In genomic region chr16:46908540-46909372, GRCh38 we compare ENCODE assay signal across 8 cellular contexts. TPM values are rescaled to one million over a fixed set of nuclear protein-coding genes. Genes with fewer than 3 reads are reported as not detected.
A peak's percentile ranks its signal among the peaks of the same experiment; 100 is the strongest.
DNase-seq lines count a peak whose midpoint lies in the region; ATAC-seq, FAIRE-seq and TF ChIP-seq lines count a peak whose summit lies in the region.

No MANE protein-coding gene starts in this region.

- peak; percentile 52 to 68 (median 59); a peak in 5 of 6 replicates for TF ChIP-seq CTCF in HCT116 (IDR thresholded peaks at IDR 0.05 in 2 of 3, conservative IDR thresholded peaks at IDR 0.05 in 1 of 3; ENCODE audit: borderline replicate concordance in 1 of 3, insufficient read depth in 1 of 3, low read depth in 2 of 3, low read length in 2 of 3)
- peak; percentile 68 for TF ChIP-seq CTCF in foreskin keratinocyte (conservative IDR thresholded peaks at IDR 0.05)
- peak; percentile 34 to 70 (median 64) for TF ChIP-seq CTCF in pancreas (IDR thresholded peaks at IDR 0.05)
- peak; percentile 76 for TF ChIP-seq CTCF in upper lobe of right lung (IDR thresholded peaks at IDR 0.05)

- H3K36me3 ChIP-seq in HCT116 (ENCODE audit: control insufficient read depth in 1 of 2, insufficient read depth in 2 of 2, low read length in 2 of 2) (peaks cover 0 to 15% of the 10 kb centered on the region in 2 experiments; a peak in 2 of 4 replicates), pancreas (peaks cover 0 to 61% (median 4%) of the 10 kb centered on the region in 3 donors), upper lobe of right lung (no peaks in the 10 kb centered on the region)

- no peak overlapping the region for H3K4me2 ChIP-seq in HCT116 (ENCODE audit: low read length)

- BruUV-seq in HCT116 (replicated peaks; lab: Mats Ljungman, UMichigan) = no TSS peak

- H3K27ac Mint-ChIP-seq in activated T-helper 2 cell treated with anti-CD3 and anti-CD28 coated beads, Interferon-gamma antibody, Interleukin-2, Interleukin-4, amounts not matched to agents 10 μg/mL and 5 μg/mL and 100 μg/mL, durations not matched to agents 14 hours and 24 hours and 36 hours = no peak overlapping the region

- H3K27ac ChIP-seq in HCT116 (ENCODE audit: low read depth, low read length) (no peak overlapping the region), foreskin keratinocyte (no peak overlapping the region), pancreas (peak overlapping the region in 1 of 4 donors; percentile 17), upper lobe of right lung (no peak overlapping the region)

- H3K27me3 ChIP-seq in HCT116 (ENCODE audit: insufficient read depth, low read length) (no peaks in the 10 kb centered on the region), foreskin keratinocyte (no peaks in the 10 kb centered on the region), pancreas (no peaks in the 10 kb centered on the region), upper lobe of right lung (no peaks in the 10 kb centered on the region)

- peaks cover 12% of the 10 kb centered on the region for H3K4me1 Mint-ChIP-seq in activated T-helper 2 cell treated with anti-CD3 and anti-CD28 coated beads, Interferon-gamma antibody, Interleukin-2, Interleukin-4, amounts not matched to agents 10 μg/mL and 5 μg/mL and 100 μg/mL, durations not matched to agents 14 hours and 24 hours and 36 hours (ENCODE audit: low read depth)

- no peaks in the 10 kb centered on the region for H3K9me3 ChIP-seq in HCT116 (ENCODE audit: control insufficient read depth in 1 of 2, insufficient read depth in 1 of 2, low read depth in 1 of 2, low read length in 2 of 2)
- no peaks in the 10 kb centered on the region for H3K9me3 ChIP-seq in pancreas
- no peaks in the 10 kb centered on the region for H3K9me3 ChIP-seq in upper lobe of right lung

- peak; percentile 69 for TF ChIP-seq RAD21 in HCT116 (IDR thresholded peaks at IDR 0.05; ENCODE audit: low read depth)

- H3K27me3 Mint-ChIP-seq in activated T-helper 2 cell treated with anti-CD3 and anti-CD28 coated beads, Interferon-gamma antibody, Interleukin-2, Interleukin-4, amounts not matched to agents 10 μg/mL and 5 μg/mL and 100 μg/mL, durations not matched to agents 14 hours and 24 hours and 36 hours (ENCODE audit: low read depth) = no peaks in the 10 kb centered on the region

- no peaks in the 10 kb centered on the region for H3K9me3 Mint-ChIP-seq in activated T-helper 2 cell treated with anti-CD3 and anti-CD28 coated beads, Interferon-gamma antibody, Interleukin-2, Interleukin-4, amounts not matched to agents 10 μg/mL and 5 μg/mL and 100 μg/mL, durations not matched to agents 14 hours and 24 hours and 36 hours

- no peak overlapping the region for H2AFZ ChIP-seq in HCT116 (ENCODE audit: low read depth, low read length, poor library complexity, severe bottlenecking)

- peaks cover 3% of the 10 kb centered on the region for H3K36me3 Mint-ChIP-seq in activated T-helper 2 cell treated with anti-CD3 and anti-CD28 coated beads, Interferon-gamma antibody, Interleukin-2, Interleukin-4, amounts not matched to agents 10 μg/mL and 5 μg/mL and 100 μg/mL, durations not matched to agents 14 hours and 24 hours and 36 hours (ENCODE audit: low read depth)

- intact Hi-C loops in HCT116 (cut with micrococcal nuclease) (loop anchor here (1.0 to 2.0 kb wide), 2 partner anchors 54 to 236 kb away; no protein-coding TSS in a partner anchor), pancreas (cut with DNase I) (loop anchor here in 1 of 3 donors (5.0 kb wide), 1 partner anchor 51 kb away; no protein-coding TSS in a partner anchor), upper lobe of right lung (cut with DNase I) (loop anchor here (10.0 kb wide), 1 partner anchor 54 kb away; no protein-coding TSS in a partner anchor)
- intact Hi-C loops in activated T-helper 2 cell treated with anti-CD3 and anti-CD28 coated beads, Interferon-gamma antibody, Interleukin-2, Interleukin-4, amounts not matched to agents 10 μg/mL and 5 μg/mL and 100 μg/mL, durations not matched to agents 14 hours and 24 hours and 36 hours (cut with micrococcal nuclease) = loop anchor here (1.0 to 2.0 kb wide), 2 partner anchors 54 to 236 kb away; no protein-coding TSS in a partner anchor

- H3K79me2 ChIP-seq in HCT116 (ENCODE audit: insufficient read depth, low read length) = no peaks in the 10 kb centered on the region

- no peaks in the 10 kb centered on the region for H3K4me1 ChIP-seq in HCT116 (ENCODE audit: control insufficient read depth in 1 of 2, insufficient read depth in 2 of 2, low read length in 2 of 2)
- no peaks in the 10 kb centered on the region for H3K4me1 ChIP-seq in foreskin keratinocyte
- H3K4me1 ChIP-seq in pancreas = no peaks in the 10 kb centered on the region
- no peaks in the 10 kb centered on the region for H3K4me1 ChIP-seq in upper lobe of right lung

- CTCF ChIA-PET in HCT116 (lab: Charles Lee) = interaction anchor here (0.6 to 4.3 kb wide), 14 partner anchors 8 to 235 kb away, joined by 3 to 62 read pairs (median 4); no protein-coding TSS in a partner anchor

- no peak overlapping the region for H3K9ac ChIP-seq in HCT116 (ENCODE audit: low read length)

- RAD21 ChIA-PET in HCT116 (lab: Charles Lee; ENCODE audit: low non-redundant PET in 1 of 2, low total read pairs in 2 of 2, uncharacterized antibody in 2 of 2, unreplicated experiment in 2 of 2) = interaction anchor here (0.6 to 1.3 kb wide), 6 partner anchors 23 to 232 kb away, joined by 3 to 11 read pairs (median 7); no protein-coding TSS in a partner anchor

- 41% methylated on average over 6 of the region's 6 CpGs for WGBS in pancreas, 2 donors

- POLR2A ChIA-PET in HCT116 (lab: Charles Lee) = interaction anchor here (0.6 kb wide), 1 partner anchor 49 kb away, joined by 3 read pairs; no protein-coding TSS in a partner anchor

- ATAC-seq in HCT116 (peak; percentile 81), foreskin keratinocyte (peak; percentile 59), pancreas (peak; percentile 19 to 76 (median 66)), upper lobe of right lung (peak; percentile 64), HG03175 (IDR thresholded peaks at IDR 0.05; ENCODE audit: unreplicated experiment) (no peak)

- H4K20me1 ChIP-seq in HCT116 (ENCODE audit: insufficient read depth) = no peaks in the 10 kb centered on the region

- DNase-seq in CD1c-positive myeloid dendritic cell (ENCODE audit: extremely low spot score) (peak; percentile 74), HCT116 (ENCODE audit: low read depth, low spot score) (peak; percentile 57), RPMI7951 (ENCODE audit: low read depth) (peak; percentile 57), foreskin keratinocyte (peak; percentile 6 to 30), pancreas (peak in 1 of 6 donors; percentile 57), upper lobe of right lung (no peak)
- DNase-seq in activated T-helper 2 cell treated with anti-CD3 and anti-CD28 coated beads, Interferon-gamma antibody, Interleukin-2, Interleukin-4, amounts not matched to agents 10 μg/mL and 5 μg/mL and 100 μg/mL, durations not matched to agents 14 hours and 24 hours and 36 hours (ENCODE audit: low spot score) = peak; percentile 20

- FAIRE-seq in pancreas (lab: Jason Lieb, UNC) = no peak

- no peak overlapping the region for H3K4me3 Mint-ChIP-seq in activated T-helper 2 cell treated with anti-CD3 and anti-CD28 coated beads, Interferon-gamma antibody, Interleukin-2, Interleukin-4, amounts not matched to agents 10 μg/mL and 5 μg/mL and 100 μg/mL, durations not matched to agents 14 hours and 24 hours and 36 hours (ENCODE audit: low read depth)

- no peaks in the 10 kb centered on the region for H3K9me2 ChIP-seq in HCT116 (ENCODE audit: insufficient read depth)

- TF ChIP-seq POLR2A in HCT116 (IDR thresholded peaks at IDR 0.05; ENCODE audit: borderline replicate concordance, extremely low read depth, insufficient read depth, insufficient read length) = no peak

- no peak overlapping the region for H3K4me3 ChIP-seq in HCT116 (replicated peaks in 1 of 2; ENCODE audit: low read depth in 1 of 2, low read length in 2 of 2)
- no peak overlapping the region for H3K4me3 ChIP-seq in pancreas
- no peak overlapping the region for H3K4me3 ChIP-seq in upper lobe of right lung

TF ChIP-seq in HCT116, 20 proteins besides CTCF, POLR2A, EP300 and RAD21:
- TF ChIP-seq SIN3A (IDR thresholded peaks at IDR 0.05; ENCODE audit: low read depth) = no peak
- no peak for TF ChIP-seq ZNF274 (IDR thresholded peaks at IDR 0.05; ENCODE audit: low read depth, low read length)
- TF ChIP-seq EZH2 (IDR thresholded peaks at IDR 0.05) = no peak
- TF ChIP-seq SP1 (IDR thresholded peaks at IDR 0.05; ENCODE audit: low read depth) = no peak
- no peak for TF ChIP-seq ELF1 (IDR thresholded peaks at IDR 0.05; ENCODE audit: borderline replicate concordance, low read depth)
- no peak for TF ChIP-seq JUND (IDR thresholded peaks at IDR 0.05)

RNA-seq across cellular contexts. Expression of gene GPT2, which starts 24.6 kb away (rescaled TPM):
- total RNA-seq in HCT116 (2021; ENCODE audit: unreplicated experiment) (50.6 TPM), foreskin keratinocyte (15.0 and 23.4 TPM in 2 replicates), pancreas (100 to 1,000 TPM in 2 of 6 donors, 10 to 100 TPM in 4; 29.7 to 122 (median 60.5) TPM), upper lobe of right lung (6.2 TPM)
- 70.5 and 73.4 TPM in 2 replicates for polyA plus RNA-seq in HCT116 (2012)
- 6.8 and 8.3 TPM in 2 replicates for total RNA-seq in RPMI7951 (2014; rRNA removed; shearing (Covaris generic))
- total RNA-seq in activated T-helper 2 cell treated with anti-CD3 and anti-CD28 coated beads, Interferon-gamma antibody, Interleukin-2, Interleukin-4, amounts not matched to agents 10 μg/mL and 5 μg/mL and 100 μg/mL, durations not matched to agents 14 hours and 24 hours and 36 hours = 12.9 and 13.5 TPM in 2 replicates
- polyA plus RNA-seq in foreskin keratinocyte (11.2 and 15.9 TPM in 2 replicates), pancreas (10 to 100 TPM; 91.8 to 95.6 TPM)
